Comparison of ENCODE assay signal across 1 cellular context in genomic region chr1:203861379-203862184, GRCh38.
A peak's percentile ranks its signal among the peaks of the same experiment; 100 is the strongest.
TF ChIP-seq lines count a peak whose summit lies in the region.

Gene SNRPE (plus strand): TSS chr1:203861599. CDS start chr1:203861660, 61 bp downstream.

TF ChIP-seq in WTC11, 78 proteins besides CTCF, POLR2A, EP300 and RAD21 (continued from another document and continues in another):
- peak; percentile 64; the same call in 1 of the 2 replicates for TF ChIP-seq E2F4 (CRISPR knock-in tag; IDR thresholded peaks at IDR 0.05; ENCODE audit: borderline replicate concordance, low read depth)
- peak; percentile 90 for TF ChIP-seq NR2C2 (CRISPR knock-in tag; IDR thresholded peaks at IDR 0.05)
- TF ChIP-seq TEAD1 (CRISPR knock-in tag; IDR thresholded peaks at IDR 0.05) = peak; percentile 97
- TF ChIP-seq SMAD3 (CRISPR knock-in tag; IDR thresholded peaks at IDR 0.05; ENCODE audit: borderline replicate concordance) = 0 out of 2 replicates have a peak, but pooled peaks have one; percentile 64
- no peak for TF ChIP-seq CREB1 (CRISPR knock-in tag; IDR thresholded peaks at IDR 0.05)
- TF ChIP-seq ELF4 (CRISPR knock-in tag; IDR thresholded peaks at IDR 0.05; ENCODE audit: low read depth) = no peak
- no peak for TF ChIP-seq TCF7 (CRISPR knock-in tag; IDR thresholded peaks at IDR 0.05; ENCODE audit: low read depth)
- peak; percentile 69 for TF ChIP-seq HMGXB4 (CRISPR knock-in tag; IDR thresholded peaks at IDR 0.05)
- no peak for TF ChIP-seq ZBTB21 (CRISPR knock-in tag; IDR thresholded peaks at IDR 0.05; ENCODE audit: borderline replicate concordance)
- no peak for TF ChIP-seq ZNF138 (CRISPR knock-in tag; conservative IDR thresholded peaks at IDR 0.05)
- no peak for TF ChIP-seq SMAD4 (CRISPR knock-in tag; IDR thresholded peaks at IDR 0.05)
- TF ChIP-seq E2F1 (CRISPR knock-in tag; IDR thresholded peaks at IDR 0.05) = no peak
- TF ChIP-seq USF2 (CRISPR knock-in tag; IDR thresholded peaks at IDR 0.05) = peak; percentile 97
- TF ChIP-seq TEAD4 (CRISPR knock-in tag; IDR thresholded peaks at IDR 0.05) = 0 out of 2 replicates have a peak, but pooled peaks have one; percentile 62
- peak; percentile 26; the same call in 1 of the 2 replicates for TF ChIP-seq ZBTB43 (CRISPR knock-in tag; IDR thresholded peaks at IDR 0.05)
- TF ChIP-seq ZNF232 (CRISPR knock-in tag; IDR thresholded peaks at IDR 0.05) = no peak
- no peak for TF ChIP-seq IRF1 (CRISPR knock-in tag; IDR thresholded peaks at IDR 0.05)
- 0 out of 2 replicates have a peak, but pooled peaks have one; percentile 77 for TF ChIP-seq PREB (CRISPR knock-in tag; IDR thresholded peaks at IDR 0.05; ENCODE audit: borderline replicate concordance)
- TF ChIP-seq NFE2L1 (CRISPR knock-in tag; IDR thresholded peaks at IDR 0.05) = peak; percentile 79
- peak; percentile 95 for TF ChIP-seq ETV6 (CRISPR knock-in tag; IDR thresholded peaks at IDR 0.05)
- no peak for TF ChIP-seq ZNF121 (CRISPR knock-in tag; IDR thresholded peaks at IDR 0.05)
- no peak for TF ChIP-seq CBFB (CRISPR knock-in tag; IDR thresholded peaks at IDR 0.05; ENCODE audit: low read depth)
- no peak for TF ChIP-seq CDX4 (CRISPR knock-in tag; IDR thresholded peaks at IDR 0.05; ENCODE audit: borderline replicate concordance)
- TF ChIP-seq GTF2I (CRISPR knock-in tag; conservative IDR thresholded peaks at IDR 0.05) = no peak
- 0 out of 2 replicates have a peak, but pooled peaks have one; percentile 35 for TF ChIP-seq NFATC4 (CRISPR knock-in tag; IDR thresholded peaks at IDR 0.05)
- TF ChIP-seq E2F5 (CRISPR knock-in tag; IDR thresholded peaks at IDR 0.05) = 0 out of 2 replicates have a peak, but pooled peaks have one; percentile 46
- peak; percentile 67; the same call in 1 of the 2 replicates for TF ChIP-seq ZNF671 (CRISPR knock-in tag; IDR thresholded peaks at IDR 0.05)
- TF ChIP-seq AFF4 (CRISPR knock-in tag; IDR thresholded peaks at IDR 0.05; ENCODE audit: borderline replicate concordance) = no peak
- peak; percentile 76; the same call in 1 of the 2 replicates for TF ChIP-seq EMX1 (CRISPR knock-in tag; IDR thresholded peaks at IDR 0.05)
- TF ChIP-seq RELA (CRISPR knock-in tag; IDR thresholded peaks at IDR 0.05; ENCODE audit: borderline replicate concordance) = 0 out of 2 replicates have a peak, but pooled peaks have one; percentile 49
- 0 out of 2 replicates have a peak, but pooled peaks have one; percentile 38 for TF ChIP-seq ZNF532 (CRISPR knock-in tag; IDR thresholded peaks at IDR 0.05; ENCODE audit: borderline replicate concordance)
- TF ChIP-seq ZNF317 (CRISPR knock-in tag; IDR thresholded peaks at IDR 0.05; ENCODE audit: borderline replicate concordance, low read depth) = no peak
- no peak for TF ChIP-seq NFYB (CRISPR knock-in tag; conservative IDR thresholded peaks at IDR 0.05; ENCODE audit: low read depth)
- no peak for TF ChIP-seq FOXP4 (CRISPR knock-in tag; IDR thresholded peaks at IDR 0.05)
- TF ChIP-seq ZNF416 (CRISPR knock-in tag; IDR thresholded peaks at IDR 0.05) = peak; percentile 70; the same call in 1 of the 2 replicates
- TF ChIP-seq SP1 (CRISPR knock-in tag; conservative IDR thresholded peaks at IDR 0.05) = peak; percentile 93
- TF ChIP-seq ZNF396 (CRISPR knock-in tag; IDR thresholded peaks at IDR 0.05; ENCODE audit: borderline replicate concordance) = no peak
- TF ChIP-seq SOX15 (CRISPR knock-in tag; IDR thresholded peaks at IDR 0.05) = no peak
